15 cellular contexts compared by ENCODE assay signal in the genomic region with DNA sequence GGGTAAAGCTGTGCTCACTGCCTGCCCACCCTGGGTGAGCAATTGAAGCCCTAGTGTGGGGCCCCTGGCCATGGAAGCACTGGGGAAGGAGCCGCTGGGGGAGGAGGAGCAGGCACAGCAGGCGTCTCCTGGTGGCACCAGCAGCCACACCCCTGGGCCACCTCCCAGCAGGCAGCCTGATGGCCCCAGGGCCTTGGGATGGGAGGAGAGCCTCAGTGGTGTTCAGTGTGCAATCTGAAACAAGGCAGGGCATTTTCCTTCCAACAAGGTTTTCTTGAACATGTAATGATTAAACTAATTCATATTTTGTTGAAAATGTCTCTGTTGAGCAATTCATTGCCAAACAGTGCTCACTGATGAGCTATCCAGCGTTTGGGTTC.
"Had no signal": no experiment of that assay in that cellular context is flagged by ENCODE, and none has a peak within 500 bp of the region (broad histone marks: within the 10 kb centered on the region; RNA-seq: fewer than 3 reads in every experiment).

No MANE protein-coding gene starts in this region.

- FAIRE-seq: colon, keratinocyte had no signal

- ATAC-seq: body of pancreas, esophagus mucosa, left ventricle myocardium superior, sciatic nerve had no signal

- H3K4me3 Mint-ChIP-seq: activated CD4-positive, alpha-beta T cell treated with anti-CD3 and anti-CD28 coated beads, Interleukin-2, amount 10 ng/mL, durations not matched to agents 7 days and 5 days; activated naive CD8-positive, alpha-beta T cell treated with anti-CD3 and anti-CD28 coated beads for 36 hours; activated T-helper 1 cell treated with anti-CD3 and anti-CD28 coated beads, Interleukin-12 subunit alpha, Interleukin-12 subunit beta, Interleukin-2, Interleukin-4 antibody, amounts not matched to agents 30 ng/mL and 10 ng/mL and 1 ng/mL, durations not matched to agents 14 hours and 24 hours and 36 hours had no signal

- H3K36me3 ChIP-seq: spleen, thoracic aorta had no signal

- H3K4me3 ChIP-seq: body of pancreas, spleen, thoracic aorta had no signal

- H3K27me3 Mint-ChIP-seq: activated CD4-positive, alpha-beta T cell treated with anti-CD3 and anti-CD28 coated beads, Interleukin-2, amount 10 ng/mL, durations not matched to agents 7 days and 5 days; activated naive CD8-positive, alpha-beta T cell treated with anti-CD3 and anti-CD28 coated beads for 36 hours had no signal

- H3K27ac Mint-ChIP-seq: activated CD4-positive, alpha-beta T cell treated with anti-CD3 and anti-CD28 coated beads, Interleukin-2, amount 10 ng/mL, durations not matched to agents 7 days and 5 days; activated naive CD8-positive, alpha-beta T cell treated with anti-CD3 and anti-CD28 coated beads for 36 hours; activated T-helper 1 cell treated with anti-CD3 and anti-CD28 coated beads, Interleukin-12 subunit alpha, Interleukin-12 subunit beta, Interleukin-2, Interleukin-4 antibody, amounts not matched to agents 30 ng/mL and 10 ng/mL and 1 ng/mL, durations not matched to agents 14 hours and 24 hours and 36 hours had no signal

- H3K9me3 ChIP-seq: body of pancreas, spleen, thoracic aorta had no signal

- H3K9me3 Mint-ChIP-seq: activated CD4-positive, alpha-beta T cell treated with anti-CD3 and anti-CD28 coated beads, Interleukin-2, amount 10 ng/mL, durations not matched to agents 7 days and 5 days had no signal

- H3K27me3 ChIP-seq: body of pancreas, spleen had no signal

- DNase-seq: activated CD4-positive, alpha-beta T cell treated with anti-CD3 and anti-CD28 coated beads, Interleukin-2, amount 10 ng/mL, durations not matched to agents 7 days and 5 days; activated naive CD8-positive, alpha-beta T cell treated with anti-CD3 and anti-CD28 coated beads for 36 hours; amygdala; body of pancreas; caudate nucleus; hippocampal formation; left ventricle myocardium superior; spleen; stimulated activated CD4-positive, alpha-beta T cell treated with anti-CD3 and anti-CD28 coated beads, Interleukin-1b, Interleukin-23, amount 100 ng/mL, for 48 hours had no signal

- H3K27ac ChIP-seq: body of pancreas, spleen, thoracic aorta had no signal
